ENCODE assay signal across 9 cellular contexts in the genomic region with DNA sequence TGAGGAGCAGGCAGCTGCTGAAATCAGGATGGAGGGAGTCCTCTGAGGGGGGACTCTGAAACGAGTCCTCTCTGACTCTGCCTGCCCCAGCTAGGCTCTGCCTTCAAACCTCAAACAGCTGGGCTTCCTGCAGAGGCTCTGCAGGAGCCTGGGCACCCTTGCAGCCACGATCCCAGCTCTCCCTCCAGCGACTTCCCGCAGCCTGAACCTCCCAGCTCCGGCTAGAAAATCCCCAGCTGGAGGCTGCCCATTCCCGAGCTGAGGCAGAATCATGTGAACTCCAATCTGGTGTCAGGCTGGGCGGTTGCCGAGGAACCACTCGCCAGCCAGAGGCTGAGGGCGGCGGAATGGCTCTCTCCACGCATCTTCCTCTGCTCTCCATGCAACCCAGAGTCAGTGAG. TPM values are rescaled to one million over a fixed set of nuclear protein-coding genes. Genes with fewer than 3 reads are reported as not detected.
A peak's percentile ranks its signal among the peaks of the same experiment; 100 is the strongest.
DNase-seq lines count a peak whose midpoint lies in the region; ATAC-seq, FAIRE-seq and TF ChIP-seq lines count a peak whose summit lies in the region.
"Had no signal": no experiment of that assay in that cellular context is flagged by ENCODE, and none has a peak within 500 bp of the region (broad histone marks: within the 10 kb centered on the region; RNA-seq: fewer than 3 reads in every experiment).

A gene with protein sequence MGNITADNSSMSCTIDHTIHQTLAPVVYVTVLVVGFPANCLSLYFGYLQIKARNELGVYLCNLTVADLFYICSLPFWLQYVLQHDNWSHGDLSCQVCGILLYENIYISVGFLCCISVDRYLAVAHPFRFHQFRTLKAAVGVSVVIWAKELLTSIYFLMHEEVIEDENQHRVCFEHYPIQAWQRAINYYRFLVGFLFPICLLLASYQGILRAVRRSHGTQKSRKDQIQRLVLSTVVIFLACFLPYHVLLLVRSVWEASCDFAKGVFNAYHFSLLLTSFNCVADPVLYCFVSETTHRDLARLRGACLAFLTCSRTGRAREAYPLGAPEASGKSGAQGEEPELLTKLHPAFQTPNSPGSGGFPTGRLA (minus strand): TSS at position 204 of the 401 bp plus-strand sequence. CDS start 9,654 bp downstream, outside the sequence.

- peak within 1 kb of the TSS; percentile 77 to 88 for H3K4me3 Mint-ChIP-seq in activated T-cell treated with anti-CD3 and anti-CD28 coated beads, Interleukin-2, amount 50 U/mL, for 72 hours
- no peak within 1 kb of the TSS for H3K4me3 Mint-ChIP-seq in glutamatergic neuron (ENCODE audit: unreplicated experiment)

- peak; percentile 24 for DNase-seq in DMS153 (lab: John Stamatoyannopoulos, UW)
- DNase-seq in MV-4-11 (lab: John Stamatoyannopoulos, UW) = peak; percentile 11
- DNase-seq in activated T-cell treated with anti-CD3 and anti-CD28 coated beads, Interleukin-2, amount 50 U/mL, for 72 hours = peak in 1 of 2 donors; percentile 34
- DNase-seq in glutamatergic neuron = peak; percentile 40
- peak; percentile 92 for DNase-seq in posterior vena cava (ENCODE audit: low spot score)
- DNase-seq in D721Med (ENCODE audit: insufficient read length, low spot score) = no peak
- DNase-seq in stimulated activated CD4-positive, alpha-beta T cell treated with anti-CD3 and anti-CD28 coated beads, Interleukin-12 subunit alpha, Interleukin-12 subunit beta, amount 100 ng/mL, for 4 hours = no peak
- DNase-seq in urothelium cell line (ENCODE audit: low spot score) = no peak

- ATAC-seq in activated T-cell treated with anti-CD3 and anti-CD28 coated beads, Interleukin-2, amount 50 U/mL, for 72 hours (replicated peaks in 1 of 2) = no peak
- ATAC-seq: K562 had no signal

- peaks cover 97% of the 10 kb centered on the region for H3K4me1 Mint-ChIP-seq in activated T-cell treated with anti-CD3 and anti-CD28 coated beads, Interleukin-2, amount 50 U/mL, for 72 hours (ENCODE audit: low read depth)
- H3K4me1 Mint-ChIP-seq in glutamatergic neuron (ENCODE audit: low read depth, unreplicated experiment) = no peaks in the 10 kb centered on the region

- H3K27me3 Mint-ChIP-seq in activated T-cell treated with anti-CD3 and anti-CD28 coated beads, Interleukin-2, amount 50 U/mL, for 72 hours (ENCODE audit: low read depth) = no peaks in the 10 kb centered on the region
- peaks cover 7% of the 10 kb centered on the region for H3K27me3 Mint-ChIP-seq in glutamatergic neuron (ENCODE audit: unreplicated experiment)

- peaks cover 23 to 26% of the 10 kb centered on the region in 2 donors for H3K36me3 Mint-ChIP-seq in activated T-cell treated with anti-CD3 and anti-CD28 coated beads, Interleukin-2, amount 50 U/mL, for 72 hours (ENCODE audit: insufficient read depth in 2 of 2)
- H3K36me3 Mint-ChIP-seq in glutamatergic neuron (ENCODE audit: unreplicated experiment) = peaks cover 10% of the 10 kb centered on the region

- H3K27ac Mint-ChIP-seq in activated T-cell treated with anti-CD3 and anti-CD28 coated beads, Interleukin-2, amount 50 U/mL, for 72 hours = peak within 1 kb of the TSS; percentile 85
- H3K27ac Mint-ChIP-seq in glutamatergic neuron (ENCODE audit: unreplicated experiment) = no peak within 1 kb of the TSS

- intact Hi-C loops in posterior vena cava (cut with DNase I) = no loop called here

- H3K9me3 Mint-ChIP-seq in activated T-cell treated with anti-CD3 and anti-CD28 coated beads, Interleukin-2, amount 50 U/mL, for 72 hours = peaks cover 4 to 5% of the 10 kb centered on the region in 2 donors
- peaks cover 3% of the 10 kb centered on the region for H3K9me3 Mint-ChIP-seq in glutamatergic neuron (ENCODE audit: unreplicated experiment)

- no peak for TF ChIP-seq CTCF in glutamatergic neuron (IDR thresholded peaks at IDR 0.05; ENCODE audit: partially characterized antibody, unreplicated experiment)
- no peak for TF ChIP-seq CTCF in D721Med (IDR thresholded peaks at IDR 0.05; ENCODE audit: insufficient read depth, missing control alignments)

- no peak for FAIRE-seq in D721Med (lab: Jason Lieb, UNC)
- no peak for FAIRE-seq in urothelium cell line (lab: Jason Lieb, UNC)
- FAIRE-seq: K562 had no signal

RNA-seq across cellular contexts. Expression of the gene that starts here (rescaled TPM):
- total RNA-seq in activated T-cell treated with anti-CD3 and anti-CD28 coated beads, Interleukin-2, amount 50 U/mL, for 72 hours = 10 to 100 TPM; 18.9 to 19.2 TPM
- total RNA-seq in glutamatergic neuron (ENCODE audit: unreplicated experiment) = not detected
- total RNA-seq in posterior vena cava = 1 to 10 TPM; 3.2 to 6.4 TPM

Comparison
In these comparisons a context has a peak if more than half of its experiments do, and no peak if none do; other contexts are left out.
1. Peak in DNase-seq in glutamatergic neuron; RNA of the gene not detected or under 1 TPM.
2. DNase-seq: peak in DMS153 (single experiment), MV-4-11 (single experiment) and posterior vena cava (single experiment); none in D721Med (single experiment), stimulated activated CD4-positive, alpha-beta T cell treated with anti-CD3 and anti-CD28 coated beads, Interleukin-12 subunit alpha, Interleukin-12 subunit beta, amount 100 ng/mL, for 4 hours (single experiment) and urothelium cell line (single experiment).